ENCODE assay signal across 19 cellular contexts in genomic region chr15:65382921-65383320, GRCh38. TPM values are rescaled to one million over a fixed set of nuclear protein-coding genes. Genes with fewer than 3 reads are reported as not detected.
DNase-seq lines count a peak whose midpoint lies in the region; ATAC-seq and TF ChIP-seq lines count a peak whose summit lies in the region.
"Had no signal": no experiment of that assay in that cellular context is flagged by ENCODE, and none has a peak within 500 bp of the region (broad histone marks: within the 10 kb centered on the region; RNA-seq: fewer than 3 reads in every experiment).

No MANE protein-coding gene starts in this region.

- no peak for DNase-seq in activated naive CD4-positive, alpha-beta T cell treated with Interleukin-2 at 50 U/mL for 16 hours
- DNase-seq in endothelial cell (ENCODE audit: low spot score) (no peak), DMS53 treated with DMSO at 0.1 percent for 48 hours (lab: John Stamatoyannopoulos, UW; ENCODE audit: unreplicated experiment) (no peak), G401 (ENCODE audit: low spot score) (no peak), NCI-H82 treated with DMSO at 0.1 percent for 48 hours (lab: John Stamatoyannopoulos, UW; ENCODE audit: unreplicated experiment) (no peak)
- DNase-seq in natural killer cell treated with Interleukin-12 subunit alpha and Interleukin-12 subunit beta and Interleukin-15 and Interleukin-18, amount 100 ng/mL, for 72 hours (ENCODE audit: low spot score) = no peak
- no peak for DNase-seq in stimulated activated effector memory CD8-positive, alpha-beta T cell treated with anti-CD3 and anti-CD28 coated beads, Interleukin-12 subunit alpha, Interleukin-12 subunit beta, amount 100 ng/mL, for 72 hours (ENCODE audit: low spot score in 2 of 2)
- DNase-seq: AML-193, COR-L47, GOT3, KBM-7, NCI-H1694 treated with DMSO at 0.1 percent for 48 hours, NCI-H510A, NCI-H748 treated with DMSO at 0.1 percent for 48 hours, OCI-M1, SHP77 had no signal

- no peak overlapping the region for H3K4me3 Mint-ChIP-seq in activated naive CD4-positive, alpha-beta T cell treated with anti-CD3 and anti-CD28 coated beads, Interleukin-2, amount 50 U/mL, for 24 hours
- H3K4me3 Mint-ChIP-seq in endothelial cell (ENCODE audit: unreplicated experiment) = no peak overlapping the region
- peak overlapping the region; percentile 8 for H3K4me3 Mint-ChIP-seq in natural killer cell treated with Interleukin-12 subunit alpha and Interleukin-12 subunit beta and Interleukin-15 and Interleukin-18, amount 100 ng/mL, for 72 hours
- H3K4me3 Mint-ChIP-seq in stimulated activated effector memory CD8-positive, alpha-beta T cell treated with anti-CD3 and anti-CD28 coated beads, Interleukin-12 subunit alpha, Interleukin-12 subunit beta, amount 100 ng/mL, for 72 hours = no peak overlapping the region

- H3K27me3 Mint-ChIP-seq in activated naive CD4-positive, alpha-beta T cell treated with anti-CD3 and anti-CD28 coated beads, Interleukin-2, amount 50 U/mL, for 24 hours = peaks cover 20% of the 10 kb centered on the region
- peaks cover 20% of the 10 kb centered on the region for H3K27me3 Mint-ChIP-seq in endothelial cell (ENCODE audit: unreplicated experiment)
- H3K27me3 Mint-ChIP-seq in natural killer cell treated with Interleukin-12 subunit alpha and Interleukin-12 subunit beta and Interleukin-15 and Interleukin-18, amount 100 ng/mL, for 72 hours = peaks cover 15 to 19% of the 10 kb centered on the region in 2 donors

- peak overlapping the region; percentile 43 for H3K27ac Mint-ChIP-seq in activated naive CD4-positive, alpha-beta T cell treated with anti-CD3 and anti-CD28 coated beads, Interleukin-2, amount 50 U/mL, for 24 hours
- H3K27ac Mint-ChIP-seq in endothelial cell (ENCODE audit: unreplicated experiment) = peak overlapping the region; percentile 33
- H3K27ac Mint-ChIP-seq in natural killer cell treated with Interleukin-12 subunit alpha and Interleukin-12 subunit beta and Interleukin-15 and Interleukin-18, amount 100 ng/mL, for 72 hours = no peak overlapping the region
- H3K27ac Mint-ChIP-seq in stimulated activated effector memory CD8-positive, alpha-beta T cell treated with anti-CD3 and anti-CD28 coated beads, Interleukin-12 subunit alpha, Interleukin-12 subunit beta, amount 100 ng/mL, for 72 hours = peak overlapping the region; percentile 23

- no peak for TF ChIP-seq CTCF in endothelial cell (IDR thresholded peaks at IDR 0.05; ENCODE audit: unreplicated experiment)

- in situ Hi-C loops in G401 (cut with HindIII; ENCODE audit: low sequenced_read_pairs) = no loop called here

- H3K4me1 Mint-ChIP-seq in activated naive CD4-positive, alpha-beta T cell treated with anti-CD3 and anti-CD28 coated beads, Interleukin-2, amount 50 U/mL, for 24 hours = peaks cover 7% of the 10 kb centered on the region
- H3K4me1 Mint-ChIP-seq in endothelial cell (ENCODE audit: unreplicated experiment) = peaks cover 56% of the 10 kb centered on the region
- H3K4me1 Mint-ChIP-seq in natural killer cell treated with Interleukin-12 subunit alpha and Interleukin-12 subunit beta and Interleukin-15 and Interleukin-18, amount 100 ng/mL, for 72 hours (ENCODE audit: low read depth in 2 of 2) = peaks cover 5 to 24% of the 10 kb centered on the region in 2 donors
- peaks cover 25% of the 10 kb centered on the region for H3K4me1 Mint-ChIP-seq in stimulated activated effector memory CD8-positive, alpha-beta T cell treated with anti-CD3 and anti-CD28 coated beads, Interleukin-12 subunit alpha, Interleukin-12 subunit beta, amount 100 ng/mL, for 72 hours

- H3K36me3 Mint-ChIP-seq in activated naive CD4-positive, alpha-beta T cell treated with anti-CD3 and anti-CD28 coated beads, Interleukin-2, amount 50 U/mL, for 24 hours = no peaks in the 10 kb centered on the region
- peaks cover 6% of the 10 kb centered on the region for H3K36me3 Mint-ChIP-seq in endothelial cell (ENCODE audit: low read depth, unreplicated experiment)
- no peaks in the 10 kb centered on the region for H3K36me3 Mint-ChIP-seq in natural killer cell treated with Interleukin-12 subunit alpha and Interleukin-12 subunit beta and Interleukin-15 and Interleukin-18, amount 100 ng/mL, for 72 hours
- no peaks in the 10 kb centered on the region for H3K36me3 Mint-ChIP-seq in stimulated activated effector memory CD8-positive, alpha-beta T cell treated with anti-CD3 and anti-CD28 coated beads, Interleukin-12 subunit alpha, Interleukin-12 subunit beta, amount 100 ng/mL, for 72 hours

- no peaks in the 10 kb centered on the region for H3K9me3 Mint-ChIP-seq in activated naive CD4-positive, alpha-beta T cell treated with anti-CD3 and anti-CD28 coated beads, Interleukin-2, amount 50 U/mL, for 24 hours
- H3K9me3 Mint-ChIP-seq in endothelial cell (ENCODE audit: unreplicated experiment) = no peaks in the 10 kb centered on the region
- no peaks in the 10 kb centered on the region for H3K9me3 Mint-ChIP-seq in natural killer cell treated with Interleukin-12 subunit alpha and Interleukin-12 subunit beta and Interleukin-15 and Interleukin-18, amount 100 ng/mL, for 72 hours
- no peaks in the 10 kb centered on the region for H3K9me3 Mint-ChIP-seq in stimulated activated effector memory CD8-positive, alpha-beta T cell treated with anti-CD3 and anti-CD28 coated beads, Interleukin-12 subunit alpha, Interleukin-12 subunit beta, amount 100 ng/mL, for 72 hours

- ATAC-seq in natural killer cell treated with Interleukin-12 subunit alpha and Interleukin-12 subunit beta and Interleukin-15 and Interleukin-18, amount 100 ng/mL, for 72 hours = no peak
- ATAC-seq in stimulated activated effector memory CD8-positive, alpha-beta T cell treated with anti-CD3 and anti-CD28 coated beads, Interleukin-12 subunit alpha, Interleukin-12 subunit beta, amount 100 ng/mL, for 72 hours = no peak
- ATAC-seq: GM12878 had no signal

RNA-seq across cellular contexts. Expression of gene IGDCC3, which starts 5.1 kb away (rescaled TPM):
- 538 TPM for total RNA-seq in endothelial cell (ENCODE audit: unreplicated experiment)
- total RNA-seq in natural killer cell treated with Interleukin-12 subunit alpha and Interleukin-12 subunit beta and Interleukin-15 and Interleukin-18, amount 100 ng/mL, for 72 hours = not detected
- total RNA-seq in G401 (2014; rRNA removed; shearing (Covaris generic)) = 7.9 and 20.1 TPM in 2 replicates
- total RNA-seq: Daoy had no signal

RNA-seq across cellular contexts. Expression of gene IGDCC4, which starts 39.8 kb away (rescaled TPM):
- 4.2 TPM for total RNA-seq in endothelial cell (ENCODE audit: unreplicated experiment)
- total RNA-seq in natural killer cell treated with Interleukin-12 subunit alpha and Interleukin-12 subunit beta and Interleukin-15 and Interleukin-18, amount 100 ng/mL, for 72 hours = under 1 TPM; 0.07 to 0.20 TPM
- total RNA-seq in G401 (2014; rRNA removed; shearing (Covaris generic)) = 2.5 and 3.0 TPM in 2 replicates

Comparison
In these comparisons a context has a peak if more than half of its experiments do, and no peak if none do; other contexts are left out.
1. H3K27ac Mint-ChIP-seq: peak in activated naive CD4-positive, alpha-beta T cell treated with anti-CD3 and anti-CD28 coated beads, Interleukin-2, amount 50 U/mL, for 24 hours (single experiment), endothelial cell (single experiment) and stimulated activated effector memory CD8-positive, alpha-beta T cell treated with anti-CD3 and anti-CD28 coated beads, Interleukin-12 subunit alpha, Interleukin-12 subunit beta, amount 100 ng/mL, for 72 hours (single experiment); none in natural killer cell treated with Interleukin-12 subunit alpha and Interleukin-12 subunit beta and Interleukin-15 and Interleukin-18, amount 100 ng/mL, for 72 hours (0 of 2).
2. RNA of gene IGDCC3, which starts 5.1 kb away (total RNA-seq): 538 TPM in endothelial cell (single experiment); 7.9 to 20.1 TPM in G401 and not detected in natural killer cell treated with Interleukin-12 subunit alpha and Interleukin-12 subunit beta and Interleukin-15 and Interleukin-18, amount 100 ng/mL, for 72 hours; every median in the first group is over 10 times any median in the second.